In genomic region chr2:45388541-45389100, GRCh38 we compare ENCODE assay signal across 14 cellular contexts.
A peak's percentile ranks its signal among the peaks of the same experiment; 100 is the strongest.
DNase-seq lines count a peak whose midpoint lies in the region; ATAC-seq and TF ChIP-seq lines count a peak whose summit lies in the region.
"Had no signal": no experiment of that assay in that cellular context is flagged by ENCODE, and none has a peak within 500 bp of the region (broad histone marks: within the 10 kb centered on the region; RNA-seq: fewer than 3 reads in every experiment).

No MANE protein-coding gene starts in this region.

- H3K4me2 ChIP-seq in PC-3 (ENCODE audit: low read length): peak overlapping the region; percentile 33
- H3K4me2 ChIP-seq: BLaER1 treated with 17β-estradiol and CSF1 and Interleukin-3, amounts not matched to agents 10 nM and 100 nM had no signal

- no peak overlapping the region for H2AFZ ChIP-seq in PC-3 (ENCODE audit: low read length)

- no peak for TF ChIP-seq CTCF in PC-3 (conservative IDR thresholded peaks at IDR 0.05; ENCODE audit: low read depth, low read length)

- no peaks in the 10 kb centered on the region for H3F3A ChIP-seq in PC-3 (ENCODE audit: low read length, unreplicated experiment)

- in situ Hi-C loops in HAP-1 (cut with MboI; ENCODE audit: low sequenced_read_pairs): no loop called here

- H3K36me3 ChIP-seq in HAP-1 (replicated peaks) (no peaks in the 10 kb centered on the region), PC-3 (ENCODE audit: low read depth, low read length) (peaks cover 16% of the 10 kb centered on the region; the same call in 1 of the 2 replicates)

- no peaks in the 10 kb centered on the region for H3K27me3 ChIP-seq in HAP-1 (ENCODE audit: low read depth)
- no peaks in the 10 kb centered on the region for H3K27me3 ChIP-seq in PC-3 (ENCODE audit: low read length)
- H3K27me3 ChIP-seq: BLaER1 treated with 17β-estradiol and CSF1 and Interleukin-3, amounts not matched to agents 10 nM and 100 nM had no signal

- H3K9ac ChIP-seq in PC-3 (ENCODE audit: low read length): peak overlapping the region; percentile 86
- H3K9ac ChIP-seq: BLaER1 treated with 17β-estradiol and CSF1 and Interleukin-3, amounts not matched to agents 10 nM and 100 nM had no signal

- H3K27ac ChIP-seq in PC-3 (ENCODE audit: low read length): peak overlapping the region; percentile 99
- H3K27ac ChIP-seq: BLaER1 treated with 17β-estradiol and CSF1 and Interleukin-3, amounts not matched to agents 10 nM and 100 nM had no signal

- H3K4me3 ChIP-seq in HAP-1 (no peak overlapping the region), PC-3 (ENCODE audit: low read length) (no peak overlapping the region)
- H3K4me3 ChIP-seq: BLaER1 treated with 17β-estradiol and CSF1 and Interleukin-3, amounts not matched to agents 10 nM and 100 nM; GM12878 had no signal

- H3K9me2 ChIP-seq in PC-3 (replicated peaks; ENCODE audit: low read length): no peaks in the 10 kb centered on the region

- H3K4me1 ChIP-seq in HAP-1 (peaks cover 22% of the 10 kb centered on the region), PC-3 (ENCODE audit: insufficient read depth, low read length) (peaks cover 33% of the 10 kb centered on the region)
- H3K4me1 ChIP-seq: BLaER1 treated with 17β-estradiol and CSF1 and Interleukin-3, amounts not matched to agents 10 nM and 100 nM had no signal

- BruUV-seq in PC-3 (replicated peaks; lab: Mats Ljungman, UMichigan): no TSS peak

- CTCF ChIA-PET in PC-3 (lab: Charles Lee): no interaction called here

- H3K9me3 ChIP-seq in HAP-1 (no peaks in the 10 kb centered on the region), PC-3 (ENCODE audit: low read length) (no peaks in the 10 kb centered on the region)

- peak; percentile 75 for ATAC-seq in PC-3
- ATAC-seq in esophagus mucosa: peak; percentile 62
- no peak for ATAC-seq in HG03135 (IDR thresholded peaks at IDR 0.05; ENCODE audit: unreplicated experiment)
- ATAC-seq: GM12878 had no signal

- intact Hi-C loops in PC-3 (cut with micrococcal nuclease): no loop called here

- POLR2A ChIA-PET in PC-3 (lab: Charles Lee; ENCODE audit: unreplicated experiment): no interaction called here

- peak; percentile 16 to 83 for DNase-seq in HAP-1 (ENCODE audit: low spot score in 2 of 2)
- DNase-seq in PC-3: peak; percentile 90
- no peak for DNase-seq in C1 segment of cervical spinal cord (lab: John Stamatoyannopoulos, UW)
- DNase-seq in NCI-H1930 (lab: John Stamatoyannopoulos, UW): no peak
- no peak for DNase-seq in effector CD4-positive, alpha-beta T cell
- DNase-seq: ACHN; CD4-positive, alpha-beta T cell; DMS79; IMR-90; KG1 had no signal

- H4K20me1 ChIP-seq in PC-3 (ENCODE audit: low read length): no peaks in the 10 kb centered on the region
- H4K20me1 ChIP-seq: BLaER1 treated with 17β-estradiol and CSF1 and Interleukin-3, amounts not matched to agents 10 nM and 100 nM had no signal

- H3K79me2 ChIP-seq in PC-3 (ENCODE audit: low read length): no peaks in the 10 kb centered on the region

Comparison
In these comparisons a context has a peak if more than half of its experiments do, and no peak if none do; other contexts are left out.
1. DNase-seq: peak in HAP-1 (2 of 2) and PC-3 (single experiment); none in C1 segment of cervical spinal cord (0 of 14), NCI-H1930 (0 of 2) and effector CD4-positive, alpha-beta T cell (single experiment).